In the genomic region with DNA sequence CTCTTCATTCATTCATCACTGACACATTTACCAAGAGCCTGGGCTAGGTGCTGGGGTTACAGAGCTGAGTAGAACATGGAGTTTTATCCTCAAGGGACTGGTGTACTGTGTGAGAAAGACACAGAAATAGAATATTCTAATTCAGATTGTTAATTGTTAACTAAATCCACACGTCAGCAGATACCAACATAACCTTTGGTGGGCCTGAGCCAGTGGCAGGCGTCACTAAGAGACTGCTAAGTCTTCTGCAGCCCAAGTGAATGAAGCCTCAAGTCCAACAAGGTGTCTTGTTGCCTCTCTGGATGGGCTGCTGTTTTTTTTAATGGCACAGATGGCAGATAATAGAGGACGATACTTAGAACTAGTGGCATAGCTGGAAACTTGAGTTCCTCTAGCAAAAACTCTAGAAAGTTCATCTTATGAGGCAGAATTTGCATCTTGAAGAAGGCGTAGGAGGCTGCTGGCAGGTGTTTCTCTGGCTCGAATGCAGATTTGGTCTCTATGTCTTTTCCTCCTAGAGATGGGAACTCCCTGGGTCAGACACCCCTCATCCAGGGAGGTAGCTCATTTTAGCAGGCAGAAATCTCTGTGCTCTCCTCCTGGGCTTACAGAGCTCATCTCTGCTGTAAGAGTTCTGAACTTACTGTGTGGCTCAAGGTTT, we compare ENCODE assay signal across 16 cellular contexts.
DNase-seq lines count a peak whose midpoint lies in the region; ATAC-seq and TF ChIP-seq lines count a peak whose summit lies in the region.
"Had no signal": no experiment of that assay in that cellular context is flagged by ENCODE, and none has a peak within 500 bp of the region (broad histone marks: within the 10 kb centered on the region; RNA-seq: fewer than 3 reads in every experiment).

No MANE protein-coding gene starts in this region.

- no peak overlapping the region for H3K4me3 ChIP-seq in right cardiac atrium (ENCODE audit: low read length)
- H3K4me3 ChIP-seq in smooth muscle cell: no peak overlapping the region
- H3K4me3 ChIP-seq: tibial nerve had no signal

- no peaks in the 10 kb centered on the region for H3K4me1 ChIP-seq in right cardiac atrium (ENCODE audit: control insufficient read depth, insufficient read depth, low read length)
- H3K4me1 ChIP-seq in smooth muscle cell (ENCODE audit: low read depth): peaks cover 15% of the 10 kb centered on the region

- no peaks in the 10 kb centered on the region for H3K79me2 ChIP-seq in smooth muscle cell (ENCODE audit: low read depth)

- H2AFZ ChIP-seq in smooth muscle cell (ENCODE audit: low read depth): no peak overlapping the region

- no peak overlapping the region for H3K4me2 ChIP-seq in smooth muscle cell

- H3F3A ChIP-seq in smooth muscle cell (ENCODE audit: low read depth): no peaks in the 10 kb centered on the region

- H3K9ac ChIP-seq in smooth muscle cell (ENCODE audit: low read depth): no peak overlapping the region

- peak; percentile 21 for DNase-seq in Right ventricle myocardium inferior (ENCODE audit: missing footprints)
- no peak for DNase-seq in right cardiac atrium
- no peak for DNase-seq in smooth muscle cell (lab: John Stamatoyannopoulos, UW; ENCODE audit: unreplicated experiment)
- DNase-seq in activated CD8-positive, alpha-beta memory T cell treated with anti-CD3 and anti-CD28 coated beads for 24 hours: no peak
- no peak for DNase-seq in NCI-H2107 treated with DMSO at 0.1 percent for 48 hours (lab: John Stamatoyannopoulos, UW; ENCODE audit: unreplicated experiment)
- DNase-seq in activated gamma-delta T cell treated with Interleukin-2 at 50 U/mL for 16 hours: no peak
- DNase-seq: activated CD4-positive, alpha-beta T cell treated with anti-CD3 and anti-CD28 coated beads for 48 hours; Calu3; KBM-7; left colon; NCI-H2081; nephron progenitor cell had no signal

- H3K27me3 ChIP-seq in right cardiac atrium (ENCODE audit: control insufficient read depth, insufficient read depth) (no peaks in the 10 kb centered on the region), smooth muscle cell (ENCODE audit: low read depth) (peaks cover 13% of the 10 kb centered on the region)
- H3K27me3 ChIP-seq: tibial nerve had no signal

- H3K9me3 ChIP-seq in right cardiac atrium (ENCODE audit: control insufficient read depth, low read length) (no peaks in the 10 kb centered on the region), smooth muscle cell (replicated peaks; ENCODE audit: low read depth) (no peaks in the 10 kb centered on the region)
- H3K9me3 ChIP-seq: tibial nerve had no signal

- 81% methylated on average over 5 of the region's 5 CpGs for WGBS in right cardiac atrium
- WGBS in smooth muscle cell (ENCODE audit: low lambda C conversion rate): 93% methylated on average over 5 of the region's 5 CpGs

- H3K27ac ChIP-seq in right cardiac atrium (ENCODE audit: low read length) (no peak overlapping the region), smooth muscle cell (ENCODE audit: low read depth) (no peak overlapping the region)
- H3K27ac ChIP-seq: 22Rv1, tibial nerve had no signal

- intact Hi-C loops in Right ventricle myocardium inferior (cut with DNase I): no loop called here
- intact Hi-C loops in right cardiac atrium (cut with DNase I): no loop called here

- TF ChIP-seq CTCF in smooth muscle cell (IDR thresholded peaks at IDR 0.05; ENCODE audit: borderline replicate concordance, insufficient read depth, poor library complexity, severe bottlenecking): no peak

- H4K20me1 ChIP-seq in smooth muscle cell (ENCODE audit: low read depth): no peaks in the 10 kb centered on the region

- no peaks in the 10 kb centered on the region for H3K36me3 ChIP-seq in smooth muscle cell (ENCODE audit: low read depth)
- H3K36me3 ChIP-seq: tibial nerve had no signal

- ATAC-seq in Right ventricle myocardium inferior (no peak), right cardiac atrium (no peak), HG02571 (IDR thresholded peaks at IDR 0.05; ENCODE audit: unreplicated experiment) (peak; percentile 77), HG03280 (IDR thresholded peaks at IDR 0.05; ENCODE audit: unreplicated experiment) (peak; percentile 59)
- ATAC-seq: left colon had no signal

Comparison
In these comparisons a context has a peak if more than half of its experiments do, and no peak if none do; other contexts are left out.
1. ATAC-seq: peak in HG02571 (single experiment) and HG03280 (single experiment); none in Right ventricle myocardium inferior (single experiment) and right cardiac atrium (0 of 2).